Comparison of ENCODE assay signal across 9 cellular contexts in genomic region chr12:94100254-94100653, GRCh38. TPM values are rescaled to one million over a fixed set of nuclear protein-coding genes. Genes with fewer than 3 reads are reported as not detected.
DNase-seq lines count a peak whose midpoint lies in the region; ATAC-seq lines count a peak whose summit lies in the region.
"Had no signal": no experiment of that assay in that cellular context is flagged by ENCODE, and none has a peak within 500 bp of the region (broad histone marks: within the 10 kb centered on the region; RNA-seq: fewer than 3 reads in every experiment).

No MANE protein-coding gene starts in this region.

- H3K27ac Mint-ChIP-seq in T-helper 1 cell treated with Interleukin-12 subunit alpha and Interleukin-12 subunit beta and Interleukin-4 antibody, amounts not matched to agents 30 μg/mL and 1 μg/mL, for 36 hours, result peak overlapping the region; percentile 34
- H3K27ac Mint-ChIP-seq in stimulated activated naive CD8-positive, alpha-beta T cell treated with anti-CD3 and anti-CD28 coated beads, Interleukin-15, amount 100 ng/mL, for 72 hours, result peak overlapping the region; percentile 97 to 99
- no peak overlapping the region for H3K27ac Mint-ChIP-seq in stimulated activated memory B cell treated with anti-CD40 and anti-IgM and Interleukin-4, amounts not matched to agents 10 μg/mL and 1 μg/mL and 100 μg/mL, for 72 hours

- peaks cover 27% of the 10 kb centered on the region for H3K4me1 Mint-ChIP-seq in T-helper 1 cell treated with Interleukin-12 subunit alpha and Interleukin-12 subunit beta and Interleukin-4 antibody, amounts not matched to agents 30 μg/mL and 1 μg/mL, for 36 hours (ENCODE audit: low read depth)
- H3K4me1 Mint-ChIP-seq in stimulated activated naive CD8-positive, alpha-beta T cell treated with anti-CD3 and anti-CD28 coated beads, Interleukin-15, amount 100 ng/mL, for 72 hours, result peaks cover 41% of the 10 kb centered on the region
- H3K4me1 Mint-ChIP-seq in stimulated activated memory B cell treated with anti-CD40 and anti-IgM and Interleukin-4, amounts not matched to agents 10 μg/mL and 1 μg/mL and 100 μg/mL, for 72 hours, result peaks cover 6% of the 10 kb centered on the region

- H3K9me3 Mint-ChIP-seq in T-helper 1 cell treated with Interleukin-12 subunit alpha and Interleukin-12 subunit beta and Interleukin-4 antibody, amounts not matched to agents 30 μg/mL and 1 μg/mL, for 36 hours, result no peaks in the 10 kb centered on the region
- H3K9me3 Mint-ChIP-seq in stimulated activated naive CD8-positive, alpha-beta T cell treated with anti-CD3 and anti-CD28 coated beads, Interleukin-15, amount 100 ng/mL, for 72 hours, result no peaks in the 10 kb centered on the region
- H3K9me3 Mint-ChIP-seq in stimulated activated memory B cell treated with anti-CD40 and anti-IgM and Interleukin-4, amounts not matched to agents 10 μg/mL and 1 μg/mL and 100 μg/mL, for 72 hours, result no peaks in the 10 kb centered on the region

- H3K4me3 Mint-ChIP-seq in T-helper 1 cell treated with Interleukin-12 subunit alpha and Interleukin-12 subunit beta and Interleukin-4 antibody, amounts not matched to agents 30 μg/mL and 1 μg/mL, for 36 hours, result peak overlapping the region; percentile 83
- H3K4me3 Mint-ChIP-seq in stimulated activated naive CD8-positive, alpha-beta T cell treated with anti-CD3 and anti-CD28 coated beads, Interleukin-15, amount 100 ng/mL, for 72 hours, result peak overlapping the region; percentile 73 to 89
- H3K4me3 Mint-ChIP-seq in stimulated activated memory B cell treated with anti-CD40 and anti-IgM and Interleukin-4, amounts not matched to agents 10 μg/mL and 1 μg/mL and 100 μg/mL, for 72 hours, result no peak overlapping the region

- peak; percentile 65 for DNase-seq in activated effector memory CD4-positive, alpha-beta T cell treated with anti-CD3 and anti-CD28 coated beads, Interleukin-2, amount 50 U/mL, for 16 hours
- DNase-seq in activated effector memory CD4-positive, alpha-beta T cell treated with Interleukin-2 at 50 U/mL for 16 hours, result no peak
- peak; percentile 55 to 70 for DNase-seq in stimulated activated naive CD8-positive, alpha-beta T cell treated with anti-CD3 and anti-CD28 coated beads, Interleukin-15, amount 100 ng/mL, for 72 hours
- no peak for DNase-seq in posterior cingulate gyrus
- DNase-seq: left cardiac atrium had no signal

- H3K27me3 Mint-ChIP-seq in T-helper 1 cell treated with Interleukin-12 subunit alpha and Interleukin-12 subunit beta and Interleukin-4 antibody, amounts not matched to agents 30 μg/mL and 1 μg/mL, for 36 hours (ENCODE audit: low read depth), result peaks cover 11% of the 10 kb centered on the region
- H3K27me3 Mint-ChIP-seq in stimulated activated naive CD8-positive, alpha-beta T cell treated with anti-CD3 and anti-CD28 coated beads, Interleukin-15, amount 100 ng/mL, for 72 hours, result peaks cover 27% of the 10 kb centered on the region
- peaks cover 32% of the 10 kb centered on the region for H3K27me3 Mint-ChIP-seq in stimulated activated memory B cell treated with anti-CD40 and anti-IgM and Interleukin-4, amounts not matched to agents 10 μg/mL and 1 μg/mL and 100 μg/mL, for 72 hours

- intact Hi-C loops in posterior cingulate gyrus (cut with DNase I), result loop anchor here (5.0 to 10.0 kb wide), 3 partner anchors 115 to 1115 kb away; partner anchors contain the start of gene CRADD

- peak; percentile 55 for ATAC-seq in esophagus mucosa
- ATAC-seq in stimulated activated naive CD8-positive, alpha-beta T cell treated with anti-CD3 and anti-CD28 coated beads, Interleukin-15, amount 100 ng/mL, for 72 hours, result peak; percentile 65
- ATAC-seq in stimulated activated memory B cell treated with anti-CD40 and anti-IgM and Interleukin-4, amounts not matched to agents 10 μg/mL and 1 μg/mL and 100 μg/mL, for 72 hours, result no peak
- no peak for ATAC-seq in HG02642 (IDR thresholded peaks at IDR 0.05; ENCODE audit: poor library complexity, unreplicated experiment)

- no peaks in the 10 kb centered on the region for H3K36me3 Mint-ChIP-seq in T-helper 1 cell treated with Interleukin-12 subunit alpha and Interleukin-12 subunit beta and Interleukin-4 antibody, amounts not matched to agents 30 μg/mL and 1 μg/mL, for 36 hours (ENCODE audit: low read depth)
- H3K36me3 Mint-ChIP-seq in stimulated activated memory B cell treated with anti-CD40 and anti-IgM and Interleukin-4, amounts not matched to agents 10 μg/mL and 1 μg/mL and 100 μg/mL, for 72 hours, result no peaks in the 10 kb centered on the region

RNA-seq across cellular contexts. Expression of gene PLXNC1, which starts 48.1 kb away (rescaled TPM):
- 1.7 TPM for total RNA-seq in esophagus mucosa

Comparison
In these comparisons a context has a peak if more than half of its experiments do, and no peak if none do; other contexts are left out.
1. DNase-seq: peak in activated effector memory CD4-positive, alpha-beta T cell treated with anti-CD3 and anti-CD28 coated beads, Interleukin-2, amount 50 U/mL, for 16 hours (single experiment) and stimulated activated naive CD8-positive, alpha-beta T cell treated with anti-CD3 and anti-CD28 coated beads, Interleukin-15, amount 100 ng/mL, for 72 hours (2 of 2); none in activated effector memory CD4-positive, alpha-beta T cell treated with Interleukin-2 at 50 U/mL for 16 hours (single experiment) and posterior cingulate gyrus (0 of 10).
2. ATAC-seq: peak in esophagus mucosa (single experiment) and stimulated activated naive CD8-positive, alpha-beta T cell treated with anti-CD3 and anti-CD28 coated beads, Interleukin-15, amount 100 ng/mL, for 72 hours (single experiment); none in stimulated activated memory B cell treated with anti-CD40 and anti-IgM and Interleukin-4, amounts not matched to agents 10 μg/mL and 1 μg/mL and 100 μg/mL, for 72 hours (single experiment) and HG02642 (single experiment).